ENCODE assay signal across 8 cellular contexts in the genomic region with DNA sequence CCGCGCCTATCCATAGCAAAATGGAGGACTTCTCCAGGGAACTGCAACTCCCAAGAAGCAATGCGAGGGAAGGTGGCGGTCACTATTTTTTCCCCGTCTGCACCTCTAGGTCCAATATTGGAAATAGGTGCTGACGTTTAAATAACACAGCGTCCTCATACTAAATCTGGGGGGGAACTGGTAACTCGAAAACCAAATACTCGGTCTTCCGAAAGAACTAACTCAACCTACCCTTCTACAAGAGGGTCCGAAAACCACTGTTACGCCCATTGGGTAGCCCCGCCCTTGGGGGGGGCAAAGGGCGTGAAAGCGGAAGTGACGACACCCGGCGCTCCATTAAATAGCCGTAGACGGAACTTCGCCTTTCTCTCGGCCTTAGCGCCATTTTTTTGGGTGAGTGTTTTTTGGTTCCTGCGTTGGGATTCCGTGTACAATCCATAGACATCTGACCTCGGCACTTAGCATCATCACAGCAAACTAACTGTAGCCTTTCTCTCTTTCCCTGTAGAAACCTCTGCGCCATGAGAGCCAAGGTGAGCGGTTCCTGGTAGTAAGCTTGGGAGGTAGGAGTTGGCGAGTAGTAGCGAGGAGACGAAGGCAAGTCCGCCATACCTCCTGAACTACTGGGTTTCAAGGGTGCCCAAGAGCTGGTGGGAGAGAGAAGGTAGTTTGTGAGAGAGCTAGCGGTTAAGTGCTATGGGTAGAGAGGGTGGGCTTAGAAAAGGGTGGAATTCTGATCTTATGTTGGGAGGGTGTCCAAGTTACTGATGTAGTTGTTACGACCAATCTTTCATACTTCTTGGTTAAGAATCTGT. TPM values are rescaled to one million over a fixed set of nuclear protein-coding genes. Genes with fewer than 3 reads are reported as not detected.
DNase-seq lines count a peak whose midpoint lies in the region; ATAC-seq and TF ChIP-seq lines count a peak whose summit lies in the region.

A gene (plus strand): TSS at position 367 of the 815 bp plus-strand sequence.

- intact Hi-C loops in left colon (cut with DNase I, micrococcal nuclease): no loop called here

- peak within 1 kb of the TSS; percentile 98 for H3K4me3 ChIP-seq in coronary artery

- ATAC-seq in GM19043 (IDR thresholded peaks at IDR 0.05; ENCODE audit: low read depth, unreplicated experiment): peak; percentile 45
- peak; percentile 39 for ATAC-seq in HG03460 (IDR thresholded peaks at IDR 0.05; ENCODE audit: unreplicated experiment)
- peak; percentile 69 for ATAC-seq in left colon

- H3K27ac ChIP-seq in coronary artery: peak within 1 kb of the TSS; percentile 96 to 99

- no peak for TF ChIP-seq CTCF in AG09319 (IDR thresholded peaks at IDR 0.05; ENCODE audit: low read depth, low read length)
- TF ChIP-seq CTCF in coronary artery (IDR thresholded peaks at IDR 0.05): no peak

- peak; percentile 77 for DNase-seq in AG09319 (ENCODE audit: extremely low read depth, low read depth)
- DNase-seq in NCI-H526 treated with DMSO at 0.1 percent for 48 hours (lab: John Stamatoyannopoulos, UW): peak; percentile 84
- DNase-seq in activated CD4-positive, alpha-beta T cell treated with anti-CD3 and anti-CD28 coated beads for 48 hours: peak; percentile 95
- DNase-seq in coronary artery (ENCODE audit: low spot score): peak; percentile 96
- peak; percentile 93 to 98 for DNase-seq in left colon
- peak; percentile 92 for DNase-seq in stimulated activated CD4-positive, alpha-beta T cell treated with anti-CD3 and anti-CD28 coated beads, Interleukin-1b, Interleukin-23, amount 100 ng/mL, for 48 hours

RNA-seq across cellular contexts. Expression of the gene that starts here (rescaled TPM):
- 1,000 to 10,000 TPM; 2,955 to 2,956 TPM for total RNA-seq in left colon

Comparison
In these comparisons a context has a peak if more than half of its experiments do, and no peak if none do; other contexts are left out.
1. Peak in every context shown above with its lines: DNase-seq, ATAC-seq, H3K4me3 ChIP-seq and H3K27ac ChIP-seq.